ENCODE assay signal across 26 cellular contexts in the genomic region with DNA sequence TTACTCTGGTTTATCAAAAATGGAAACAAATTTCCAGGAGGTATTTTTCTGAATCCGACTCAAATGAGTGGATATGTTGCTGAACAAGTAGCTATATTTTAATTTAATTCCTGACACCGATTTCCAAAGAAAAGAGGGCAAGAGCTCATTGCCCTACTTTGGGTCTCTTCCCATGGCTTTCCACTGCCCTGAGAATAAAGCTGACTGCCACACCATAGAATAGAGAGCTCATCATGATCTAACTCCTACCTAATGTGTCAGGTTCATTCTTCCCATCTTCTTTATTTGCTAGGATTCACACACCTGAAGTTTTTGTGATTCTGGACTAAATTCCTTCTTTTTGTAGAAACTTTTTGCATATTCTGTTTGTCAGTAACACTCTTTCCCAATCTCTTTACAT.
"Had no signal": no experiment of that assay in that cellular context is flagged by ENCODE, and none has a peak within 500 bp of the region (broad histone marks: within the 10 kb centered on the region; RNA-seq: fewer than 3 reads in every experiment).

No MANE protein-coding gene starts in this region.

- H2AFZ ChIP-seq: hepatocyte had no signal

- H3K9me3 Mint-ChIP-seq: dendritic cell treated with granulocyte-macrophage colony-stimulating factor and Interleukin-4, amounts not matched to agents 40 ng/mL and 50 ng/mL, for 4 days; endodermal cell had no signal

- H3K27ac Mint-ChIP-seq: dendritic cell treated with granulocyte-macrophage colony-stimulating factor and Interleukin-4, amounts not matched to agents 40 ng/mL and 50 ng/mL, for 4 days; effector memory CD8-positive, alpha-beta T cell; endodermal cell had no signal

- H3K27me3 Mint-ChIP-seq: dendritic cell treated with granulocyte-macrophage colony-stimulating factor and Interleukin-4, amounts not matched to agents 40 ng/mL and 50 ng/mL, for 4 days; effector memory CD8-positive, alpha-beta T cell had no signal

- H3K4me2 ChIP-seq: hepatocyte had no signal

- H3K4me1 ChIP-seq: colonic mucosa, esophagus squamous epithelium, gastrocnemius medialis, gastroesophageal sphincter, heart right ventricle had no signal

- H3K36me3 ChIP-seq: colonic mucosa, esophagus muscularis mucosa, esophagus squamous epithelium, gastrocnemius medialis, gastroesophageal sphincter, heart left ventricle, heart right ventricle had no signal

- H3K4me3 ChIP-seq: colonic mucosa, coronary artery, dorsolateral prefrontal cortex, esophagus muscularis mucosa, esophagus squamous epithelium, gastrocnemius medialis, gastroesophageal sphincter, heart left ventricle, heart right ventricle, hepatocyte had no signal

- H3K9me3 ChIP-seq: colonic mucosa, esophagus muscularis mucosa, esophagus squamous epithelium, gastrocnemius medialis, gastroesophageal sphincter, heart left ventricle, heart right ventricle had no signal

- DNase-seq: colonic mucosa; cortex of kidney; dermis blood vessel endothelial cell; dorsolateral prefrontal cortex; effector CD4-positive, alpha-beta T cell; effector CD8-positive, alpha-beta T cell; effector memory CD4-positive, alpha-beta T cell; effector memory CD8-positive, alpha-beta T cell; endodermal cell; erythroblast; esophagus squamous epithelium; foreskin fibroblast; foreskin keratinocyte; foreskin melanocyte; gastrocnemius medialis; glutamatergic neuron; head of caudate nucleus; heart left ventricle; heart right ventricle had no signal

- H3K4me1 Mint-ChIP-seq: endodermal cell had no signal

- H3K27me3 ChIP-seq: colonic mucosa, dorsolateral prefrontal cortex, esophagus muscularis mucosa, esophagus squamous epithelium, foreskin keratinocyte, gastrocnemius medialis, gastroesophageal sphincter, heart left ventricle, heart right ventricle, hepatocyte had no signal

- H3K4me3 Mint-ChIP-seq: dendritic cell treated with granulocyte-macrophage colony-stimulating factor and Interleukin-4, amounts not matched to agents 40 ng/mL and 50 ng/mL, for 4 days; effector memory CD8-positive, alpha-beta T cell; endodermal cell had no signal

- H3K79me2 ChIP-seq: hepatocyte had no signal

- ATAC-seq: effector memory CD8-positive, alpha-beta T cell; esophagus mucosa; foreskin keratinocyte; gastrocnemius medialis; gastroesophageal sphincter; heart left ventricle; heart right ventricle had no signal

- H3K27ac ChIP-seq: colonic mucosa, coronary artery, dorsolateral prefrontal cortex, epithelial cell of prostate, esophagus muscularis mucosa, esophagus squamous epithelium, foreskin keratinocyte, gastrocnemius medialis, gastroesophageal sphincter, heart left ventricle, heart right ventricle, hepatocyte had no signal
